ENCODE assay signal across 27 cellular contexts in the genomic region with DNA sequence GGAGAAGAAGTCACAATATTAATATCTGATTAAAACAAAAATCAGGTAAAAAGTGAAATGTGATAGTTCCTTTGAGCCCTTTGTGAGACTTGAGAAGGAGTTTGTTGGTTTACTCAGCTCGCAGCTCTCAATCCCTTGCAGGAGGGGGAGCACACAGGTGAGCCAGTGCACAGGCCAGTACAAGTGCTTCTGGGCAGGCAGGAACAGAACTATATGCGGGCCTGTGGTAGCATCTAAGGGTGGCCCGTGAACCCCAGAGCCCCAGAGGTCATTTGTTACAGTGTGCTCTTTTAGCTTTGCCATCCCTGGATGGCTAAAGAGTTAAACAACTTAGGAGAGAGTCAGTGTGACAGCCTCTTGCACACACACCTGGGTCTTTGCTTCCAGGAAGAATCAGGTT.
"Had no signal": no experiment of that assay in that cellular context is flagged by ENCODE, and none has a peak within 500 bp of the region (broad histone marks: within the 10 kb centered on the region; RNA-seq: fewer than 3 reads in every experiment).

No MANE protein-coding gene starts in this region.

- H3K27me3 ChIP-seq: adrenal gland, ascending aorta, esophagus squamous epithelium, gastrocnemius medialis, sigmoid colon, transverse colon, uterus had no signal

- ATAC-seq: activated CD8-positive, alpha-beta T cell treated with anti-CD3 and anti-CD28 coated beads, Interleukin-2, amount 10 ng/mL, durations not matched to agents 7 days and 5 days; gastrocnemius medialis; left cardiac atrium; stimulated activated naive B cell treated with anti-CD40 and anti-IgM and Interleukin-4, amounts not matched to agents 10 μg/mL and 1 μg/mL and 100 μg/mL, for 72 hours had no signal

- H3K4me1 ChIP-seq: ascending aorta, esophagus squamous epithelium, gastrocnemius medialis, transverse colon, uterus had no signal

- H3K4me3 Mint-ChIP-seq: activated CD8-positive, alpha-beta T cell treated with anti-CD3 and anti-CD28 coated beads, Interleukin-2, amount 10 ng/mL, durations not matched to agents 7 days and 5 days; activated naive CD8-positive, alpha-beta T cell; activated T-helper 1 cell treated with anti-CD3 and anti-CD28 coated beads, Interleukin-12 subunit alpha, Interleukin-12 subunit beta, Interleukin-2, Interleukin-4 antibody, amounts not matched to agents 30 ng/mL and 10 ng/mL and 1 ng/mL, durations not matched to agents 14 hours and 24 hours and 36 hours; nephron; stimulated activated naive B cell treated with anti-CD40 and anti-IgM and Interleukin-4, amounts not matched to agents 10 μg/mL and 1 μg/mL and 100 μg/mL, for 72 hours; T-helper 2 cell treated with Interferon-gamma antibody and Interleukin-4, amounts not matched to agents 5 μg/mL and 100 μg/mL, for 36 hours had no signal

- H3K27ac ChIP-seq: adrenal gland, ascending aorta, esophagus squamous epithelium, gastrocnemius medialis, sigmoid colon, transverse colon, uterus, WERI-Rb-1 had no signal

- H3K36me3 ChIP-seq: adrenal gland, ascending aorta, esophagus squamous epithelium, gastrocnemius medialis, sigmoid colon, transverse colon, uterus, WERI-Rb-1 had no signal

- H3K27ac Mint-ChIP-seq: activated CD8-positive, alpha-beta T cell treated with anti-CD3 and anti-CD28 coated beads, Interleukin-2, amount 10 ng/mL, durations not matched to agents 7 days and 5 days; activated naive CD8-positive, alpha-beta T cell; activated T-helper 1 cell treated with anti-CD3 and anti-CD28 coated beads, Interleukin-12 subunit alpha, Interleukin-12 subunit beta, Interleukin-2, Interleukin-4 antibody, amounts not matched to agents 30 ng/mL and 10 ng/mL and 1 ng/mL, durations not matched to agents 14 hours and 24 hours and 36 hours; nephron; stimulated activated naive B cell treated with anti-CD40 and anti-IgM and Interleukin-4, amounts not matched to agents 10 μg/mL and 1 μg/mL and 100 μg/mL, for 72 hours; T-helper 2 cell treated with Interferon-gamma antibody and Interleukin-4, amounts not matched to agents 5 μg/mL and 100 μg/mL, for 36 hours had no signal

- H3K36me3 Mint-ChIP-seq: activated naive CD8-positive, alpha-beta T cell; stimulated activated naive B cell treated with anti-CD40 and anti-IgM and Interleukin-4, amounts not matched to agents 10 μg/mL and 1 μg/mL and 100 μg/mL, for 72 hours had no signal

- FAIRE-seq: colon, endothelial cell of umbilical vein had no signal

- H3K4me3 ChIP-seq: adrenal gland, ascending aorta, esophagus squamous epithelium, gastrocnemius medialis, sigmoid colon, smooth muscle cell, transverse colon, uterus had no signal

- H3K9me3 Mint-ChIP-seq: activated T-helper 1 cell treated with anti-CD3 and anti-CD28 coated beads, Interleukin-12 subunit alpha, Interleukin-12 subunit beta, Interleukin-2, Interleukin-4 antibody, amounts not matched to agents 30 ng/mL and 10 ng/mL and 1 ng/mL, durations not matched to agents 14 hours and 24 hours and 36 hours; nephron; T-helper 2 cell treated with Interferon-gamma antibody and Interleukin-4, amounts not matched to agents 5 μg/mL and 100 μg/mL, for 36 hours had no signal

- H3K27me3 Mint-ChIP-seq: activated naive CD8-positive, alpha-beta T cell; stimulated activated naive B cell treated with anti-CD40 and anti-IgM and Interleukin-4, amounts not matched to agents 10 μg/mL and 1 μg/mL and 100 μg/mL, for 72 hours had no signal

- H3K4me2 ChIP-seq: smooth muscle cell had no signal

- DNase-seq: activated CD4-positive, alpha-beta T cell treated with anti-CD3 and anti-CD28 coated beads for 1 hour; activated CD4-positive, alpha-beta T cell treated with anti-CD3 and anti-CD28 coated beads, Interleukin-2, amount 50 U/mL, for 1 hour; activated CD8-positive, alpha-beta T cell treated with anti-CD3 and anti-CD28 coated beads, Interleukin-2, amount 10 ng/mL, durations not matched to agents 7 days and 5 days; activated gamma-delta T cell; adrenal gland; central memory CD4-positive, alpha-beta T cell; effector memory CD4-positive, alpha-beta T cell; esophagus squamous epithelium; gastrocnemius medialis; hypothalamus; islet precursor cell; left cardiac atrium; occipital lobe; sigmoid colon; stimulated activated CD4-positive, alpha-beta T cell treated with anti-CD3 and anti-CD28 coated beads, Interleukin-15, amount 100 ng/mL, for 24 hours; stimulated activated naive B cell treated with anti-CD40 and anti-IgM and Interleukin-4, amounts not matched to agents 10 μg/mL and 1 μg/mL and 100 μg/mL, for 72 hours; transverse colon; uterus; WERI-Rb-1 had no signal

- H3K9me3 ChIP-seq: adrenal gland, ascending aorta, esophagus squamous epithelium, gastrocnemius medialis, sigmoid colon, transverse colon, uterus had no signal
